7 cellular contexts compared by ENCODE assay signal in the genomic region with DNA sequence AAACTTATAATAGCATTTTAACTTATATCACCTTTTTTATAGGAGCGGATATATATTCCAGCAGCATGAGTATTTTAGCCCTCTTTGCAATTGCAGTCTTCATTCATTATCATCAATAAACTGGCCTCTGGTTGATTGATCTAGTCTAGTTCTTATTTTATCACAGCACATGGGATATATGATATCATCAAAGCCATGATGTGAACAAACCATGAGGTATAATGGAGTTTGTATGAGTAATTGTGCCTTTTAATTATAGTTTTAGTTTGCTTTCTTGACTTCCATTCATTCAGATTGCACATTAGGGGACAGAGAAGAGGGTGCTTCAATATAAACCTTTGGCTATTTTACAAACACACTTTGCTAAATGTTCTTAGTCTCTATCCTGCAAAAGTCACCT.
"Had no signal": no experiment of that assay in that cellular context is flagged by ENCODE, and none has a peak within 500 bp of the region (broad histone marks: within the 10 kb centered on the region; RNA-seq: fewer than 3 reads in every experiment).

No MANE protein-coding gene starts in this region.

- H3K27ac ChIP-seq: gastroesophageal sphincter had no signal

- H3K9me3 ChIP-seq: gastroesophageal sphincter had no signal

- DNase-seq: activated CD4-positive, alpha-beta T cell treated with anti-CD3 and anti-CD28 coated beads for 4 hours; islet precursor cell; naive B cell; stimulated activated CD4-positive, alpha-beta T cell treated with anti-CD3 and anti-CD28 coated beads, Interleukin-1b, Interleukin-23, amount 100 ng/mL, for 48 hours; T-helper 2 cell had no signal

- H3K27me3 ChIP-seq: gastroesophageal sphincter had no signal

- H3K27me3 Mint-ChIP-seq: naive B cell had no signal

- H3K4me3 ChIP-seq: gastroesophageal sphincter, lung had no signal

- H3K9me3 Mint-ChIP-seq: naive B cell had no signal

- ATAC-seq: gastroesophageal sphincter had no signal
